In the genomic region with DNA sequence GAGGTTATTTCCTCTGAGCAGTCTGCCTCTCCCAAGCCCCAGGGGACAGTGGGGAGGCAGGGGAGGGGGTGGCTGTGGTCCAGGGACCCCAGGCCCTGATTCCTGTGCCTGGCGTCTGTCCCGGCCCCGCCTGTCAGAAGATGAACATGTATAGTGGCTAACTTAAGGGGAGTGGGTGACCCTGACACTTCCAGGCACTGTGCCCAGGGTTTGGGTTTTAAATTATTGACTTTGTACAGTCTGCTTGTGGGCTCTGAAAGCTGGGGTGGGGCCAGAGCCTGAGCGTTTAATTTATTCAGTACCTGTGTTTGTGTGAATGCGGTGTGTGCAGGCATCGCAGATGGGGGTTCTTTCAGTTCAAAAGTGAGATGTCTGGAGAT, we compare ENCODE assay signal across 1 cellular context.
TF ChIP-seq lines count a peak whose summit lies in the region.

No MANE protein-coding gene starts in this region.

TF ChIP-seq in A549, 52 proteins besides CTCF, POLR2A, EP300 and RAD21 (continued from another document):
- TF ChIP-seq, protein P1, sequence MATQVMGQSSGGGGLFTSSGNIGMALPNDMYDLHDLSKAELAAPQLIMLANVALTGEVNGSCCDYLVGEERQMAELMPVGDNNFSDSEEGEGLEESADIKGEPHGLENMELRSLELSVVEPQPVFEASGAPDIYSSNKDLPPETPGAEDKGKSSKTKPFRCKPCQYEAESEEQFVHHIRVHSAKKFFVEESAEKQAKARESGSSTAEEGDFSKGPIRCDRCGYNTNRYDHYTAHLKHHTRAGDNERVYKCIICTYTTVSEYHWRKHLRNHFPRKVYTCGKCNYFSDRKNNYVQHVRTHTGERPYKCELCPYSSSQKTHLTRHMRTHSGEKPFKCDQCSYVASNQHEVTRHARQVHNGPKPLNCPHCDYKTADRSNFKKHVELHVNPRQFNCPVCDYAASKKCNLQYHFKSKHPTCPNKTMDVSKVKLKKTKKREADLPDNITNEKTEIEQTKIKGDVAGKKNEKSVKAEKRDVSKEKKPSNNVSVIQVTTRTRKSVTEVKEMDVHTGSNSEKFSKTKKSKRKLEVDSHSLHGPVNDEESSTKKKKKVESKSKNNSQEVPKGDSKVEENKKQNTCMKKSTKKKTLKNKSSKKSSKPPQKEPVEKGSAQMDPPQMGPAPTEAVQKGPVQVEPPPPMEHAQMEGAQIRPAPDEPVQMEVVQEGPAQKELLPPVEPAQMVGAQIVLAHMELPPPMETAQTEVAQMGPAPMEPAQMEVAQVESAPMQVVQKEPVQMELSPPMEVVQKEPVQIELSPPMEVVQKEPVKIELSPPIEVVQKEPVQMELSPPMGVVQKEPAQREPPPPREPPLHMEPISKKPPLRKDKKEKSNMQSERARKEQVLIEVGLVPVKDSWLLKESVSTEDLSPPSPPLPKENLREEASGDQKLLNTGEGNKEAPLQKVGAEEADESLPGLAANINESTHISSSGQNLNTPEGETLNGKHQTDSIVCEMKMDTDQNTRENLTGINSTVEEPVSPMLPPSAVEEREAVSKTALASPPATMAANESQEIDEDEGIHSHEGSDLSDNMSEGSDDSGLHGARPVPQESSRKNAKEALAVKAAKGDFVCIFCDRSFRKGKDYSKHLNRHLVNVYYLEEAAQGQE (IDR thresholded peaks at IDR 0.05) = no peak
- TF ChIP-seq GATA3 (IDR thresholded peaks at IDR 0.05; ENCODE audit: borderline replicate concordance) (no peak), NPAS2 (CRISPR knock-in tag; IDR thresholded peaks at IDR 0.05; ENCODE audit: borderline replicate concordance) (no peak), ESRRA (IDR thresholded peaks at IDR 0.05; ENCODE audit: borderline replicate concordance, low read length) (no peak)
